ENCODE assay signal across 8 cellular contexts in the genomic region with DNA sequence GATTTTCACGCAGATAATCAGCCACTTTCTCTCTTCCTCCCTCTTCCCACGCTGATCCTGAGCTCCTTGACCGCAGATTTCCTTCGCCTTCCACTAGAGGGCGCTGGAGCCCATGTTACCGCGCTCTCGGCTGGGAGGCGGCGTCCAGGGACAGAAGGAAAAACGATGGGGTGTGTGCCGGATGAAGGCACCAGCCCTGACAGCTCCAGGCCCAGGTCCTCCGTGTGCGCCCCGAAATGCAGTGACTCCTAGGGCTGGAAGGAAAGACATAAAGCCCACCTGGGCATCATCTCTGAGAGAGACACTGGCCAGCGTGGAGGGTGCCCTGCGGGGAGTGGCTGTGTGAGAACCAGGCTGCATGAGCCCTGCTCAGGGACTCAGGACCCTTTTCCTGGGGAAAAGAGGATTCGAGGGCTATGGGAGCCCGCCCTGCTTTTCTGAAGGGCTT. TPM values are rescaled to one million over a fixed set of nuclear protein-coding genes. Genes with fewer than 3 reads are reported as not detected.
DNase-seq lines count a peak whose midpoint lies in the region; ATAC-seq and TF ChIP-seq lines count a peak whose summit lies in the region.

No MANE protein-coding gene starts in this region.

- peaks cover 7% of the 10 kb centered on the region for H3K27me3 ChIP-seq in mammary epithelial cell (ENCODE audit: insufficient read depth, low read length)

- H3K79me2 ChIP-seq in mammary epithelial cell (ENCODE audit: insufficient read depth, low read length) = no peaks in the 10 kb centered on the region

- H3K9me3 ChIP-seq in HEK293 (ENCODE audit: control insufficient read depth, insufficient read depth, low read depth, low read length) (no peaks in the 10 kb centered on the region), T-helper 17 cell (ENCODE audit: control insufficient read depth, low read length, poor library complexity, severe bottlenecking) (no peaks in the 10 kb centered on the region), mammary epithelial cell (replicated peaks; ENCODE audit: insufficient read depth, low read length) (no peaks in the 10 kb centered on the region)

- CTCF ChIA-PET in HEK293 (lab: Yijun Ruan, JAX) (interaction anchor here (0.6 to 2.7 kb wide), 50 partner anchors 9 to 1625 kb away, joined by 3 to 29 read pairs (median 4); no protein-coding TSS in a partner anchor), mammary epithelial cell (lab: Charles Lee; ENCODE audit: low non-redundant PET) (interaction anchor here (0.6 to 0.8 kb wide), 4 partner anchors 9 to 1927 kb away, joined by 3 to 5 read pairs (median 3); no protein-coding TSS in a partner anchor)

- ATAC-seq in T-helper 17 cell (peak; percentile 49), GM19455 (IDR thresholded peaks at IDR 0.05; ENCODE audit: unreplicated experiment) (no peak)

- H3K4me1 ChIP-seq in HEK293 (ENCODE audit: control insufficient read depth, insufficient read depth, low read length) = no peaks in the 10 kb centered on the region
- H3K4me1 ChIP-seq in mammary epithelial cell (ENCODE audit: insufficient read depth, low read length) = no peaks in the 10 kb centered on the region

- H3K4me3 ChIP-seq in HEK293 (ENCODE audit: low read depth, low read length) (no peak overlapping the region), mammary epithelial cell (replicated peaks in 1 of 3; ENCODE audit: insufficient read depth in 1 of 3, low read depth in 2 of 3, low read length in 3 of 3) (no peak overlapping the region)

- no peak overlapping the region for H3K9ac ChIP-seq in mammary epithelial cell (ENCODE audit: insufficient read depth, low read length)

- H3K36me3 Mint-ChIP-seq in T-helper 17 cell (ENCODE audit: low read depth) = no peaks in the 10 kb centered on the region

- no peak overlapping the region for H3K27ac Mint-ChIP-seq in T-helper 17 cell

- POLR2A ChIA-PET in HEK293 (lab: Yijun Ruan, JAX) = no interaction called here

- no peaks in the 10 kb centered on the region for H4K20me1 ChIP-seq in mammary epithelial cell (ENCODE audit: insufficient read depth, low read length)

- in situ Hi-C loops in mammary epithelial cell (cut with MboI; ENCODE audit: low sequenced_read_pairs in 2 of 2) = no loop called here

- peak overlapping the region; percentile 45 for H3K4me2 ChIP-seq in mammary epithelial cell (ENCODE audit: insufficient read depth, low read depth, low read length)

- H3K36me3 ChIP-seq in HEK293 (ENCODE audit: control insufficient read depth in 2 of 2, insufficient read depth in 1 of 2, low read length in 2 of 2) (no peaks in the 10 kb centered on the region), mammary epithelial cell (ENCODE audit: insufficient read depth, low read length) (no peaks in the 10 kb centered on the region)

- H3K4me3 Mint-ChIP-seq in T-helper 17 cell = no peak overlapping the region

- H3K27ac ChIP-seq in HEK293 (ENCODE audit: extremely low read depth, low read depth, low read length) = no peak overlapping the region
- H3K27ac ChIP-seq in mammary epithelial cell (ENCODE audit: insufficient read depth, low read depth, low read length) = no peak overlapping the region

- TF ChIP-seq CTCF in HEK293 (tag by site-specific recombination; IDR thresholded peaks at IDR 0.05) = peak; percentile 89
- TF ChIP-seq CTCF in mammary epithelial cell (conservative IDR thresholded peaks at IDR 0.05 in 1 of 2, IDR thresholded peaks at IDR 0.05 in 1 of 2; ENCODE audit: extremely low read depth in 1 of 2, insufficient read depth in 1 of 2, low read depth in 1 of 2, low read length in 2 of 2) = peak; percentile 83 to 93

- peak; percentile 79 for DNase-seq in ELF-1 (ENCODE audit: low read depth, low spot score)
- DNase-seq in NCI-H1694 (lab: John Stamatoyannopoulos, UW) = peak; percentile 75
- DNase-seq in T-helper 17 cell = peak in 1 of 3 donors; percentile 24
- peak; percentile 55 for DNase-seq in mammary epithelial cell
- peak; percentile 52 for DNase-seq in iris pigment epithelial cell (ENCODE audit: low read depth)
- peak; percentile 22 to 43 (median 42) for DNase-seq in stimulated activated CD4-positive, alpha-beta T cell treated with anti-CD3 and anti-CD28 coated beads, Interleukin-12 subunit alpha, Interleukin-12 subunit beta, amount 100 ng/mL, for 48 hours (ENCODE audit: low read depth in 2 of 3, low spot score in 1 of 3)

- dilution Hi-C loops in mammary epithelial cell (cut with HindIII; ENCODE audit: low sequenced_read_pairs) = no loop called here

- H2AFZ ChIP-seq in mammary epithelial cell (ENCODE audit: low read depth, low read length) = peak overlapping the region; percentile 63

- peaks cover 56% of the 10 kb centered on the region for H3K27me3 Mint-ChIP-seq in T-helper 17 cell

- 5% methylated on average over 14 of the region's 19 CpGs for WGBS in mammary epithelial cell (ENCODE audit: low coverage, missing lambda C conversion rate)

- no TSS peak for BruUV-seq in mammary epithelial cell (replicated peaks; lab: Mats Ljungman, UMichigan)

- intact Hi-C loops in mammary epithelial cell (cut with micrococcal nuclease) = loop anchor here (2.0 to 10.0 kb wide), 4 partner anchors 183 to 1071 kb away; no protein-coding TSS in a partner anchor

- peaks cover 8% of the 10 kb centered on the region for H3K4me1 Mint-ChIP-seq in T-helper 17 cell

TF ChIP-seq in HEK293, 187 proteins besides CTCF, POLR2A, EP300 and RAD21:
- no peak for TF ChIP-seq ZNF555 (tag by site-specific recombination; conservative IDR thresholded peaks at IDR 0.05)
- TF ChIP-seq, protein P1, sequence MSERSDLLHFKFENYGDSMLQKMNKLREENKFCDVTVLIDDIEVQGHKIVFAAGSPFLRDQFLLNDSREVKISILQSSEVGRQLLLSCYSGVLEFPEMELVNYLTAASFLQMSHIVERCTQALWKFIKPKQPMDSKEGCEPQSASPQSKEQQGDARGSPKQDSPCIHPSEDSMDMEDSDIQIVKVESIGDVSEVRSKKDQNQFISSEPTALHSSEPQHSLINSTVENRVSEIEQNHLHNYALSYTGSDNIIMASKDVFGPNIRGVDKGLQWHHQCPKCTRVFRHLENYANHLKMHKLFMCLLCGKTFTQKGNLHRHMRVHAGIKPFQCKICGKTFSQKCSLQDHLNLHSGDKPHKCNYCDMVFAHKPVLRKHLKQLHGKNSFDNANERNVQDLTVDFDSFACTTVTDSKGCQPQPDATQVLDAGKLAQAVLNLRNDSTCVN (tag by site-specific recombination; optimal IDR thresholded peaks at IDR 0.05) = peak; percentile 10
- TF ChIP-seq ZNF585B (tag by site-specific recombination; IDR thresholded peaks at IDR 0.05) = peak; percentile 46
- peak; percentile 85 for TF ChIP-seq ZNF341 (tag by site-specific recombination; IDR thresholded peaks at IDR 0.05; ENCODE audit: low read depth)
- TF ChIP-seq ZBTB48 (tag by site-specific recombination; IDR thresholded peaks at IDR 0.05) = peak; percentile 84; the same call in 1 of the 2 replicates
- TF ChIP-seq IKZF3 (tag by site-specific recombination; IDR thresholded peaks at IDR 0.05) = 0 out of 2 replicates have a peak, but pooled peaks have one; percentile 39
- TF ChIP-seq ZNF660 (tag by site-specific recombination; IDR thresholded peaks at IDR 0.05) = peak; percentile 57; the same call in 1 of the 2 replicates
- TF ChIP-seq ZNF2 (tag by site-specific recombination; IDR thresholded peaks at IDR 0.05) = peak; percentile 60; the same call in 1 of the 2 replicates
- no peak for TF ChIP-seq ZNF157 (tag by site-specific recombination; IDR thresholded peaks at IDR 0.05)
- peak; percentile 89 for TF ChIP-seq ZNF654 (tag by site-specific recombination; IDR thresholded peaks at IDR 0.05; ENCODE audit: low read depth)
- 0 out of 2 replicates have a peak, but pooled peaks have one; percentile 59 for TF ChIP-seq ZNF335 (tag by site-specific recombination; conservative IDR thresholded peaks at IDR 0.05)
- no peak for TF ChIP-seq ZNF10 (tag by site-specific recombination; IDR thresholded peaks at IDR 0.05)
- TF ChIP-seq EGR2 (tag by site-specific recombination; IDR thresholded peaks at IDR 0.05; ENCODE audit: low read depth) = peak; percentile 48
- TF ChIP-seq ZNF366 (tag by site-specific recombination; conservative IDR thresholded peaks at IDR 0.05) = 0 out of 2 replicates have a peak, but pooled peaks have one; percentile 17
- peak; percentile 75 for TF ChIP-seq ZFHX2 (tag by site-specific recombination; conservative IDR thresholded peaks at IDR 0.05)
- no peak for TF ChIP-seq ZNF266 (tag by site-specific recombination; IDR thresholded peaks at IDR 0.05; ENCODE audit: low read depth)
TF ChIP-seq in HEK293: peak in this region for 12.

RNA-seq across cellular contexts. Expression of gene CYP2J2, which starts 44.9 kb away (rescaled TPM):
- total RNA-seq in T-helper 17 cell (under 1 TPM; 0.63 to 0.67 TPM), mammary epithelial cell (1 to 10 TPM; 1.1 to 3.2 TPM)
- 0.92 TPM for polyA plus RNA-seq in mammary epithelial cell
- not detected for polyA minus RNA-seq in mammary epithelial cell
